18 cellular contexts compared by ENCODE assay signal in the genomic region with DNA sequence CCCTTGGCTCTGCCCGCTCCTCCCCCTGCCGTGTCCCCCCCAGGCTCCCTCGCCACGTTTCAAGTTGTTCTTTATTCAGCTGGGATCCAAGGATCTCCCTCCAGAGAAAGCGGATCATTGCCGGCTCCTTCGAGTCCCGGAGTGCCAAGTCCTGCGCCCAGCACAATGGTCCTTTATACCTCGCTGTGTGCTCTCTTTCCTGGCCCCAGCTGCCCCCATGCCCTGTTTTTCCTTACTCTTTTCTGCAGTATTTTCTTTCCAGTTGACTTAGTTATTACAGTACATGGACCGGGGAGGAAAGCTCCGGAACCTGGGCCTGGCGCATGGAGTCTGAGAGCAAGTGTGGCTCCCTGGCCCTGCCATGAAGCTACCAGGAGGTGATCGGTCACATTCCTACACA.
DNase-seq lines count a peak whose midpoint lies in the region; FAIRE-seq and TF ChIP-seq lines count a peak whose summit lies in the region.
"Had no signal": no experiment of that assay in that cellular context is flagged by ENCODE, and none has a peak within 500 bp of the region (broad histone marks: within the 10 kb centered on the region; RNA-seq: fewer than 3 reads in every experiment).

No MANE protein-coding gene starts in this region.

- no peak overlapping the region for H2AFZ ChIP-seq in trophoblast cell (ENCODE audit: insufficient read depth, low read length, poor library complexity)

- FAIRE-seq in kidney (lab: Jason Lieb, UNC) = no peak
- FAIRE-seq: GM12892 had no signal

- POLR2A ChIA-PET in CD4-positive, alpha-beta memory T cell (lab: Charles Lee; ENCODE audit: partially characterized antibody) = no interaction called here

- H3K79me2 ChIP-seq in trophoblast cell (ENCODE audit: control insufficient read depth, insufficient read depth, low read length, poor library complexity) = no peaks in the 10 kb centered on the region

- CTCF ChIA-PET in CD4-positive, alpha-beta memory T cell (lab: Charles Lee; ENCODE audit: partially characterized antibody) = no interaction called here

- in situ Hi-C loops in ACHN (cut with HindIII; ENCODE audit: low pct_ligation_motif_present, low pct_unique_long_range_greater_than_20kb, low sequenced_read_pairs) = no loop called here

- peaks cover 3 to 12% (median 7%) of the 10 kb centered on the region in 5 experiments for H3K9me3 Mint-ChIP-seq in brain
- H3K9me3 Mint-ChIP-seq in CD4-positive, alpha-beta memory T cell = peaks cover 0 to 10% (median 0%) of the 10 kb centered on the region in 8 donors

- no peaks in the 10 kb centered on the region for H3K27me3 ChIP-seq in trophoblast cell (ENCODE audit: insufficient read depth, low read length)
- H3K27me3 ChIP-seq in CD4-positive, alpha-beta memory T cell (ENCODE audit: insufficient read depth, low read length) = no peaks in the 10 kb centered on the region
- no peaks in the 10 kb centered on the region for H3K27me3 ChIP-seq in colonic mucosa
- H3K27me3 ChIP-seq: BLaER1 treated with 17β-estradiol and CSF1 and Interleukin-3, amounts not matched to agents 10 nM and 100 nM had no signal

- H4K8ac ChIP-seq in trophoblast cell (ENCODE audit: low read depth, low read length) = no peak overlapping the region

- H3K4me3 Mint-ChIP-seq in brain = peak overlapping the region in 2 of 5 experiments; percentile 15 to 64
- H3K4me3 Mint-ChIP-seq in CD4-positive, alpha-beta memory T cell = no peak overlapping the region

- H3K79me1 ChIP-seq in trophoblast cell (ENCODE audit: low read length) = peaks cover 8% of the 10 kb centered on the region

- TF ChIP-seq CTCF in brain (conservative IDR thresholded peaks at IDR 0.05) (no peak), kidney (IDR thresholded peaks at IDR 0.05; ENCODE audit: borderline replicate concordance, extremely low read depth, insufficient read depth) (no peak), colonic mucosa (IDR thresholded peaks at IDR 0.05) (no peak)

- WGBS in trophoblast cell (ENCODE audit: extremely low coverage, insufficient coverage, insufficient read length) = no CpG with 5 or more reads among the region's 14 CpGs

- peak overlapping the region; percentile 15 for H4K91ac ChIP-seq in trophoblast cell (ENCODE audit: low read depth, low read length)

- H3K9me3 ChIP-seq in kidney (ENCODE audit: control insufficient read depth in 1 of 2, low read length in 2 of 2) (no peaks in the 10 kb centered on the region), trophoblast cell (ENCODE audit: insufficient read depth, low read depth, low read length) (peaks cover 3% of the 10 kb centered on the region), colonic mucosa (no peaks in the 10 kb centered on the region)
- no peaks in the 10 kb centered on the region for H3K9me3 ChIP-seq in CD4-positive, alpha-beta memory T cell (ENCODE audit: control insufficient read depth in 1 of 2, low read length in 2 of 2)

- H3K4me1 ChIP-seq in kidney (ENCODE audit: control insufficient read depth in 1 of 2, insufficient read depth in 1 of 2, low read depth in 1 of 2, low read length in 2 of 2) (peaks cover 0 to 6% of the 10 kb centered on the region in 2 donors), trophoblast cell (ENCODE audit: control insufficient read depth in 1 of 2, insufficient read depth in 2 of 2, low read length in 2 of 2) (peaks cover 2 to 3% of the 10 kb centered on the region in 2 experiments), colonic mucosa (no peaks in the 10 kb centered on the region)
- H3K4me1 ChIP-seq in CD4-positive, alpha-beta memory T cell (ENCODE audit: insufficient read depth, low read length) = no peaks in the 10 kb centered on the region

- DNase-seq in Ammon's horn (ENCODE audit: low spot score) (peak; percentile 55), kidney (peak; percentile 28), trophoblast cell (no peak), colonic mucosa (no peak), ACHN (no peak), AG20443 (ENCODE audit: low spot score) (no peak)
- no peak for DNase-seq in CD4-positive, alpha-beta memory T cell
- DNase-seq: 8988T, Karpas-422, MM.1S, NCI-H1092 treated with DMSO at 0.1 percent for 48 hours, NCI-H1694 treated with DMSO at 0.1 percent for 48 hours, NCI-H2107, NCI-H2227 treated with DMSO at 0.1 percent for 48 hours, NCI-H524 had no signal

- H2BK5ac ChIP-seq in trophoblast cell (ENCODE audit: low read depth, low read length, poor library complexity) = peak overlapping the region; percentile 8

- H3K27me3 Mint-ChIP-seq in brain = no peaks in the 10 kb centered on the region
- H3K27me3 Mint-ChIP-seq in CD4-positive, alpha-beta memory T cell = peaks cover 2 to 3% of the 10 kb centered on the region in 2 donors

- H2AK5ac ChIP-seq in trophoblast cell (ENCODE audit: low read length) = peak overlapping the region; percentile 23

- intact Hi-C loops in kidney (cut with DNase I) = no loop called here
- intact Hi-C loops in CD4-positive, alpha-beta memory T cell (cut with micrococcal nuclease) = no loop called here
- intact Hi-C loops in colonic mucosa (cut with DNase I) = no loop called here

- H3K4me3 ChIP-seq in kidney (ENCODE audit: low read length in 2 of 2) (no peak overlapping the region), trophoblast cell (ENCODE audit: low read depth, low read length) (no peak overlapping the region), colonic mucosa (no peak overlapping the region)
- H3K4me3 ChIP-seq in CD4-positive, alpha-beta memory T cell (ENCODE audit: low read length in 2 of 2) = no peak overlapping the region
- H3K4me3 ChIP-seq: BLaER1 treated with 17β-estradiol and CSF1 and Interleukin-3, amounts not matched to agents 10 nM and 100 nM had no signal

- H4K12ac ChIP-seq in trophoblast cell (ENCODE audit: low read depth, low read length) = no peak overlapping the region

- H2BK12ac ChIP-seq in trophoblast cell (ENCODE audit: low read length) = peak overlapping the region; percentile 1

- no peaks in the 10 kb centered on the region for H3K36me3 Mint-ChIP-seq in brain
- H3K36me3 Mint-ChIP-seq in CD4-positive, alpha-beta memory T cell = no peaks in the 10 kb centered on the region

- H3K23ac ChIP-seq in trophoblast cell (ENCODE audit: low read length) = no peak overlapping the region

- no peak overlapping the region for H3K14ac ChIP-seq in trophoblast cell (ENCODE audit: low read length)

- H3K4me2 ChIP-seq in trophoblast cell (ENCODE audit: low read length) = no peak overlapping the region
- H3K4me2 ChIP-seq: BLaER1 treated with 17β-estradiol and CSF1 and Interleukin-3, amounts not matched to agents 10 nM and 100 nM had no signal

- H3K9ac ChIP-seq in kidney (ENCODE audit: low read length in 2 of 2) = no peak overlapping the region
- H3K9ac ChIP-seq in trophoblast cell (ENCODE audit: low read length) = no peak overlapping the region
- H3K9ac ChIP-seq in colonic mucosa (ENCODE audit: low read depth in 2 of 2, low read length in 2 of 2) = no peak overlapping the region
- H3K9ac ChIP-seq: BLaER1 treated with 17β-estradiol and CSF1 and Interleukin-3, amounts not matched to agents 10 nM and 100 nM had no signal

- no peak overlapping the region for H3K18ac ChIP-seq in trophoblast cell (ENCODE audit: low read length)

- H3K27ac ChIP-seq in kidney (ENCODE audit: low read depth in 2 of 2, low read length in 2 of 2) = no peak overlapping the region
- no peak overlapping the region for H3K27ac ChIP-seq in trophoblast cell (ENCODE audit: low read depth, low read length)
- H3K27ac ChIP-seq in CD4-positive, alpha-beta memory T cell (ENCODE audit: low read depth, low read length) = no peak overlapping the region
- H3K27ac ChIP-seq in colonic mucosa = no peak overlapping the region
- H3K27ac ChIP-seq: BLaER1 treated with 17β-estradiol and CSF1 and Interleukin-3, amounts not matched to agents 10 nM and 100 nM had no signal

- H3K4ac ChIP-seq in trophoblast cell (ENCODE audit: low read depth, low read length) = no peak overlapping the region

- peaks cover 53% of the 10 kb centered on the region for H3K4me1 Mint-ChIP-seq in brain
- peaks cover 0 to 2% (median 0%) of the 10 kb centered on the region in 4 donors for H3K4me1 Mint-ChIP-seq in CD4-positive, alpha-beta memory T cell

- peak overlapping the region in 4 of 5 experiments; percentile 77 to 96 (median 85) for H3K27ac Mint-ChIP-seq in brain
- no peak overlapping the region for H3K27ac Mint-ChIP-seq in CD4-positive, alpha-beta memory T cell

- peak overlapping the region; percentile 21 for H2BK120ac ChIP-seq in trophoblast cell (ENCODE audit: insufficient read depth, low read length, poor library complexity)

- H3K36me3 ChIP-seq in kidney (ENCODE audit: control insufficient read depth in 1 of 2, insufficient read depth in 2 of 2, low read length in 2 of 2) (no peaks in the 10 kb centered on the region), trophoblast cell (ENCODE audit: control insufficient read depth in 1 of 2, insufficient read depth in 2 of 2, low read length in 2 of 2) (peaks cover 0 to 2% of the 10 kb centered on the region in 2 experiments), colonic mucosa (no peaks in the 10 kb centered on the region)
- H3K36me3 ChIP-seq in CD4-positive, alpha-beta memory T cell (ENCODE audit: insufficient read depth, low read length) = no peaks in the 10 kb centered on the region
- H3K36me3 ChIP-seq: BLaER1 treated with 17β-estradiol and CSF1 and Interleukin-3, amounts not matched to agents 10 nM and 100 nM had no signal

Comparison
In these comparisons a context has a peak if more than half of its experiments do, and no peak if none do; other contexts are left out.
1. DNase-seq: peak in Ammon's horn (single experiment) and kidney (single experiment); none in trophoblast cell (0 of 2), CD4-positive, alpha-beta memory T cell (0 of 5), colonic mucosa (single experiment), ACHN (single experiment) and AG20443 (single experiment).
2. H3K27ac Mint-ChIP-seq: peak in brain (4 of 5); none in CD4-positive, alpha-beta memory T cell (0 of 7).